ENCODE assay signal across 8 cellular contexts in the genomic region with DNA sequence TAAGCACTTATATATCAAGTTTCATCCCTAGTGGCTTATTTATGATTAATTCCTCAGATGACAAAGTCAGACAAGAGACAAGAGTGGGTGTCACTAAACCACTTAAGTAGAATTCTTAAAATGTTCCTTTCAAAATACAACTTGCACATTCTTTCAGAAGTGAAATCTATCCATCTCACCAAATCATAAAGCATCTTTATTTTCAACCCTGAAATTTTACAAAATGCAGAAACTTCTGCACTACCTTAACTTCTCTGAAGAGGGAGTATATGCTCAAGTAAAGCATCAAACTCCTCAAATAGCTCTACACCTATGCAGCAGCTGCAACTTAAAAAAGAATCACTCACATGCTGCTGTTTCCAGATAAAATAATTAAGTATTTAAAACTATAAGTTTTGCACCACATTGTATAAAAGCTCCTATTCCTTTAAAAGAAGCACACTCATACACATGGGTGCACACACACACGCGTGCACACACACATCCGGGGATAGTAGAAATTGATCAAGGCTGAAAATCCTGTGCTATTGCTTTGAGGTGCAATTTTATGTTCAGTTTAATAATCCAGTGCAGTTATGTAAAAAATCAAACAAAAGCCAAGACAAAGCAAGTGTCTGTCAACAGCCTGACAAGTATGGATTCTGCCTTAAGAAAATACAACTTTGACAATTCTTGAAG.
A peak's percentile ranks its signal among the peaks of the same experiment; 100 is the strongest.
DNase-seq lines count a peak whose midpoint lies in the region; ATAC-seq and TF ChIP-seq lines count a peak whose summit lies in the region.

No MANE protein-coding gene starts in this region.

- TF ChIP-seq EP300 in upper lobe of left lung (IDR thresholded peaks at IDR 0.05) = no peak

- H3K36me3 ChIP-seq in heart left ventricle (no peaks in the 10 kb centered on the region), upper lobe of left lung (no peaks in the 10 kb centered on the region)

- ATAC-seq in HG03135 (IDR thresholded peaks at IDR 0.05; ENCODE audit: unreplicated experiment) (peak; percentile 80), heart left ventricle (peak in 3 of 4 donors; percentile 56 to 64 (median 57)), upper lobe of left lung (ENCODE audit: low FRiP score in 2 of 2) (no peak), HG02970 (IDR thresholded peaks at IDR 0.05; ENCODE audit: low FRiP score, unreplicated experiment) (no peak)

- H3K9me3 ChIP-seq in heart left ventricle = no peaks in the 10 kb centered on the region
- no peaks in the 10 kb centered on the region for H3K9me3 ChIP-seq in upper lobe of left lung

- CTCF ChIA-PET in RWPE1 (lab: Yijun Ruan, JAX) = no interaction called here

- no peak overlapping the region for H3K4me3 ChIP-seq in heart left ventricle
- no peak overlapping the region for H3K4me3 ChIP-seq in upper lobe of left lung

- no peak overlapping the region for H3K27ac ChIP-seq in RWPE1
- H3K27ac ChIP-seq in heart left ventricle = peak overlapping the region in 2 of 12 donors; percentile 4 to 21
- H3K27ac ChIP-seq in upper lobe of left lung = no peak overlapping the region

- H3K4me1 ChIP-seq in heart left ventricle = peaks cover 0 to 61% (median 17%) of the 10 kb centered on the region in 12 donors
- H3K4me1 ChIP-seq in upper lobe of left lung = peaks cover 4 to 18% (median 14%) of the 10 kb centered on the region in 4 donors

- 60 to 73% (median 72%) methylated on average over 3 of the region's 3 CpGs for WGBS in heart left ventricle, 4 donors
- WGBS in upper lobe of left lung, 2 donors = 86 to 88% methylated on average over 3 of the region's 3 CpGs

- H3K27me3 ChIP-seq in heart left ventricle = no peaks in the 10 kb centered on the region
- no peaks in the 10 kb centered on the region for H3K27me3 ChIP-seq in upper lobe of left lung

- intact Hi-C loops in heart left ventricle (cut with DNase I) = loop anchor here in 9 of 10 donors (2.0 to 10.0 kb wide), 10 partner anchors 64 to 1234 kb away; a partner anchor contains a TSS

- POLR2A ChIA-PET in RWPE1 (lab: Yijun Ruan, JAX; ENCODE audit: low non-redundant PET) = no interaction called here

- TF ChIP-seq POLR2A in heart left ventricle (IDR thresholded peaks at IDR 0.05) = no peak
- TF ChIP-seq POLR2A in upper lobe of left lung (IDR thresholded peaks at IDR 0.05) = no peak

- DNase-seq in NCI-H2196 (lab: John Stamatoyannopoulos, UW; ENCODE audit: unreplicated experiment) (peak; percentile 29), NCI-H2196 treated with DMSO at 0.1 percent for 48 hours (lab: John Stamatoyannopoulos, UW; ENCODE audit: unreplicated experiment) (no peak), RWPE1 (ENCODE audit: low spot score) (peak; percentile 0), heart left ventricle (no peak), upper lobe of left lung (no peak)
- DNase-seq in stimulated activated CD4-positive, alpha-beta T cell treated with anti-CD3 and anti-CD28 coated beads, Interleukin-2, amount 100 ng/mL, for 24 hours = no peak

- TF ChIP-seq CTCF in RWPE1 (conservative IDR thresholded peaks at IDR 0.05; ENCODE audit: low read depth) (peak; percentile 46), heart left ventricle (IDR thresholded peaks at IDR 0.05) (peak; percentile 38 to 74 (median 58)), upper lobe of left lung (IDR thresholded peaks at IDR 0.05) (peak; percentile 14 to 46 (median 26))

Comparison
In these comparisons a context has a peak if more than half of its experiments do, and no peak if none do; other contexts are left out.
1. DNase-seq: peak in NCI-H2196 (single experiment) and RWPE1 (single experiment); none in NCI-H2196 treated with DMSO at 0.1 percent for 48 hours (single experiment), heart left ventricle (0 of 5), upper lobe of left lung (0 of 2) and stimulated activated CD4-positive, alpha-beta T cell treated with anti-CD3 and anti-CD28 coated beads, Interleukin-2, amount 100 ng/mL, for 24 hours (0 of 2).
2. ATAC-seq: peak in HG03135 (single experiment) and heart left ventricle (3 of 4); none in upper lobe of left lung (0 of 2) and HG02970 (single experiment).
3. Peak in every context shown above with its lines, with median percentiles within 50 percentile points of each other: CTCF ChIP-seq.